2 cellular contexts compared by ENCODE assay signal in the genomic region with DNA sequence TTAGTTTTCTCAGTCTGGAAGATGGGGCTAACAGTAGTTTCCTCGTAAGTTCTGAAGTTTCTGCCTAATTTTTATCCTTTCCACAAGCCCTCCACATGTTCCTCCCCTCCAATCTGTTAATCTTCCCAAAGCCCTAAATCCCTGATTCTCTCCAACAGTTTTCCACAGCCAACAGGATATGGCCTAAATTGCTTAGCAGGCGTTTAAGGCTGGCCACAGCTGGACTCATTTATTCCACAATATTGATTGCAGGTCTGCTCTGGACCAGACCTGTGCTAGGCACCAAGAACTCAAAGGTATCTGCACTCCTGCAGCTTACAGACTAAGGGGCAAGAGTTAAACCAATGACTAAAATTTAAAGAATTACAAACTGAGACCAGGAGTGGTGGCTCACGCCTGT.
TF ChIP-seq lines count a peak whose summit lies in the region.

No MANE protein-coding gene starts in this region.

TF ChIP-seq in IMR-90, 13 proteins besides CTCF, POLR2A, EP300 and RAD21:
- TF ChIP-seq, protein P1, sequence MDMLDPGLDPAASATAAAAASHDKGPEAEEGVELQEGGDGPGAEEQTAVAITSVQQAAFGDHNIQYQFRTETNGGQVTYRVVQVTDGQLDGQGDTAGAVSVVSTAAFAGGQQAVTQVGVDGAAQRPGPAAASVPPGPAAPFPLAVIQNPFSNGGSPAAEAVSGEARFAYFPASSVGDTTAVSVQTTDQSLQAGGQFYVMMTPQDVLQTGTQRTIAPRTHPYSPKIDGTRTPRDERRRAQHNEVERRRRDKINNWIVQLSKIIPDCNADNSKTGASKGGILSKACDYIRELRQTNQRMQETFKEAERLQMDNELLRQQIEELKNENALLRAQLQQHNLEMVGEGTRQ (IDR thresholded peaks at IDR 0.05; ENCODE audit: low read depth, low read length): no peak
- TF ChIP-seq RCOR1 (IDR thresholded peaks at IDR 0.05; ENCODE audit: insufficient replicate concordance, low read length) (no peak), NFE2L2 (IDR thresholded peaks at IDR 0.05; ENCODE audit: low read depth, low read length) (no peak), MXI1 (IDR thresholded peaks at IDR 0.05; ENCODE audit: borderline replicate concordance, low read depth, low read length) (no peak), FOS (IDR thresholded peaks at IDR 0.05; ENCODE audit: low read depth, low read length) (no peak), MAFK (IDR thresholded peaks at IDR 0.05; ENCODE audit: low read depth, low read length) (peak; percentile 18; the same call in 1 of the 2 replicates), RFX5 (IDR thresholded peaks at IDR 0.05; ENCODE audit: low read depth, low read length) (no peak)
TF ChIP-seq in IMR-90: peak in this region for 1.

TF ChIP-seq in WTC11, 78 proteins besides CTCF, POLR2A, EP300 and RAD21:
- TF ChIP-seq, protein P2, sequence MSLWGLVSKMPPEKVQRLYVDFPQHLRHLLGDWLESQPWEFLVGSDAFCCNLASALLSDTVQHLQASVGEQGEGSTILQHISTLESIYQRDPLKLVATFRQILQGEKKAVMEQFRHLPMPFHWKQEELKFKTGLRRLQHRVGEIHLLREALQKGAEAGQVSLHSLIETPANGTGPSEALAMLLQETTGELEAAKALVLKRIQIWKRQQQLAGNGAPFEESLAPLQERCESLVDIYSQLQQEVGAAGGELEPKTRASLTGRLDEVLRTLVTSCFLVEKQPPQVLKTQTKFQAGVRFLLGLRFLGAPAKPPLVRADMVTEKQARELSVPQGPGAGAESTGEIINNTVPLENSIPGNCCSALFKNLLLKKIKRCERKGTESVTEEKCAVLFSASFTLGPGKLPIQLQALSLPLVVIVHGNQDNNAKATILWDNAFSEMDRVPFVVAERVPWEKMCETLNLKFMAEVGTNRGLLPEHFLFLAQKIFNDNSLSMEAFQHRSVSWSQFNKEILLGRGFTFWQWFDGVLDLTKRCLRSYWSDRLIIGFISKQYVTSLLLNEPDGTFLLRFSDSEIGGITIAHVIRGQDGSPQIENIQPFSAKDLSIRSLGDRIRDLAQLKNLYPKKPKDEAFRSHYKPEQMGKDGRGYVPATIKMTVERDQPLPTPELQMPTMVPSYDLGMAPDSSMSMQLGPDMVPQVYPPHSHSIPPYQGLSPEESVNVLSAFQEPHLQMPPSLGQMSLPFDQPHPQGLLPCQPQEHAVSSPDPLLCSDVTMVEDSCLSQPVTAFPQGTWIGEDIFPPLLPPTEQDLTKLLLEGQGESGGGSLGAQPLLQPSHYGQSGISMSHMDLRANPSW (CRISPR knock-in tag; conservative IDR thresholded peaks at IDR 0.05; ENCODE audit: low read depth): no peak
- TF ChIP-seq ATF1 (CRISPR knock-in tag; IDR thresholded peaks at IDR 0.05): no peak
- TF ChIP-seq, protein P3, sequence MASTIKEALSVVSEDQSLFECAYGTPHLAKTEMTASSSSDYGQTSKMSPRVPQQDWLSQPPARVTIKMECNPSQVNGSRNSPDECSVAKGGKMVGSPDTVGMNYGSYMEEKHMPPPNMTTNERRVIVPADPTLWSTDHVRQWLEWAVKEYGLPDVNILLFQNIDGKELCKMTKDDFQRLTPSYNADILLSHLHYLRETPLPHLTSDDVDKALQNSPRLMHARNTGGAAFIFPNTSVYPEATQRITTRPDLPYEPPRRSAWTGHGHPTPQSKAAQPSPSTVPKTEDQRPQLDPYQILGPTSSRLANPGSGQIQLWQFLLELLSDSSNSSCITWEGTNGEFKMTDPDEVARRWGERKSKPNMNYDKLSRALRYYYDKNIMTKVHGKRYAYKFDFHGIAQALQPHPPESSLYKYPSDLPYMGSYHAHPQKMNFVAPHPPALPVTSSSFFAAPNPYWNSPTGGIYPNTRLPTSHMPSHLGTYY (CRISPR knock-in tag; IDR thresholded peaks at IDR 0.05): no peak
- TF ChIP-seq, protein P4, sequence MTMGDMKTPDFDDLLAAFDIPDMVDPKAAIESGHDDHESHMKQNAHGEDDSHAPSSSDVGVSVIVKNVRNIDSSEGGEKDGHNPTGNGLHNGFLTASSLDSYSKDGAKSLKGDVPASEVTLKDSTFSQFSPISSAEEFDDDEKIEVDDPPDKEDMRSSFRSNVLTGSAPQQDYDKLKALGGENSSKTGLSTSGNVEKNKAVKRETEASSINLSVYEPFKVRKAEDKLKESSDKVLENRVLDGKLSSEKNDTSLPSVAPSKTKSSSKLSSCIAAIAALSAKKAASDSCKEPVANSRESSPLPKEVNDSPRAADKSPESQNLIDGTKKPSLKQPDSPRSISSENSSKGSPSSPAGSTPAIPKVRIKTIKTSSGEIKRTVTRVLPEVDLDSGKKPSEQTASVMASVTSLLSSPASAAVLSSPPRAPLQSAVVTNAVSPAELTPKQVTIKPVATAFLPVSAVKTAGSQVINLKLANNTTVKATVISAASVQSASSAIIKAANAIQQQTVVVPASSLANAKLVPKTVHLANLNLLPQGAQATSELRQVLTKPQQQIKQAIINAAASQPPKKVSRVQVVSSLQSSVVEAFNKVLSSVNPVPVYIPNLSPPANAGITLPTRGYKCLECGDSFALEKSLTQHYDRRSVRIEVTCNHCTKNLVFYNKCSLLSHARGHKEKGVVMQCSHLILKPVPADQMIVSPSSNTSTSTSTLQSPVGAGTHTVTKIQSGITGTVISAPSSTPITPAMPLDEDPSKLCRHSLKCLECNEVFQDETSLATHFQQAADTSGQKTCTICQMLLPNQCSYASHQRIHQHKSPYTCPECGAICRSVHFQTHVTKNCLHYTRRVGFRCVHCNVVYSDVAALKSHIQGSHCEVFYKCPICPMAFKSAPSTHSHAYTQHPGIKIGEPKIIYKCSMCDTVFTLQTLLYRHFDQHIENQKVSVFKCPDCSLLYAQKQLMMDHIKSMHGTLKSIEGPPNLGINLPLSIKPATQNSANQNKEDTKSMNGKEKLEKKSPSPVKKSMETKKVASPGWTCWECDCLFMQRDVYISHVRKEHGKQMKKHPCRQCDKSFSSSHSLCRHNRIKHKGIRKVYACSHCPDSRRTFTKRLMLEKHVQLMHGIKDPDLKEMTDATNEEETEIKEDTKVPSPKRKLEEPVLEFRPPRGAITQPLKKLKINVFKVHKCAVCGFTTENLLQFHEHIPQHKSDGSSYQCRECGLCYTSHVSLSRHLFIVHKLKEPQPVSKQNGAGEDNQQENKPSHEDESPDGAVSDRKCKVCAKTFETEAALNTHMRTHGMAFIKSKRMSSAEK (CRISPR knock-in tag; IDR thresholded peaks at IDR 0.05; ENCODE audit: borderline replicate concordance): no peak
- TF ChIP-seq SOX15 (CRISPR knock-in tag; IDR thresholded peaks at IDR 0.05): no peak
- TF ChIP-seq IRF2 (CRISPR knock-in tag; IDR thresholded peaks at IDR 0.05; ENCODE audit: borderline replicate concordance, low read depth): no peak
- TF ChIP-seq, protein P5, sequence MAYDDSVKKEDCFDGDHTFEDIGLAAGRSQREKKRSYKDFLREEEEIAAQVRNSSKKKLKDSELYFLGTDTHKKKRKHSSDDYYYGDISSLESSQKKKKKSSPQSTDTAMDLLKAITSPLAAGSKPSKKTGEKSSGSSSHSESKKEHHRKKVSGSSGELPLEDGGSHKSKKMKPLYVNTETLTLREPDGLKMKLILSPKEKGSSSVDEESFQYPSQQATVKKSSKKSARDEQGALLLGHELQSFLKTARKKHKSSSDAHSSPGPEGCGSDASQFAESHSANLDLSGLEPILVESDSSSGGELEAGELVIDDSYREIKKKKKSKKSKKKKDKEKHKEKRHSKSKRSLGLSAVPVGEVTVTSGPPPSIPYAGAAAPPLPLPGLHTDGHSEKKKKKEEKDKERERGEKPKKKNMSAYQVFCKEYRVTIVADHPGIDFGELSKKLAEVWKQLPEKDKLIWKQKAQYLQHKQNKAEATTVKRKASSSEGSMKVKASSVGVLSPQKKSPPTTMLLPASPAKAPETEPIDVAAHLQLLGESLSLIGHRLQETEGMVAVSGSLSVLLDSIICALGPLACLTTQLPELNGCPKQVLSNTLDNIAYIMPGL (CRISPR knock-in tag; IDR thresholded peaks at IDR 0.05): no peak
